In the genomic region with DNA sequence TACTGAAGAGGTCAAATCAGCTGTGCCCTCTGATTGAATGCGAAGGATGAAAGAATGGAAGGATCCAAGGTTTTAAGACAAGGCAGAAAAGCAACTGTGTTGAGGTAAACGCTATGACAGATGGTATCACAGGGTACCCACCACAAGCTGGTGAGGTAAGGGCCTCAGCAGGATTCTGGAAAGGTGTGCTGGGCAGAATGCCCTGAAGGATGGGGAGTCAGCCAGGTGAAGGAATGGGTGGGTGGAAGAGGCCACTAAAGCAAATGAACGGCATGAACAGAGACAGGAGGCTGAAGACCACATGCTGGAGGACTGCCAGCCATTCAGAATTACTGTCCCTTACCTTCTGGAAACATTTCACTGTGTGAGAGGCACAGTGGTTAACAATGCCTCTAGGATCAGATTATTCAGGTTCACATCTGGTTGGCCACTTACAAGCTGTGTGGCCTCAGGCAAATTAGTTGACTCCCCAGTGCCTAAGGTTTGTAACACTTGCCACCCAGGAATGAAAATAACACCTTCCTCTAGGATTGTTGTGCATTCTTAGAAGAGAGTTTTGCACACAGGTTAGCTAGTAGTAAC, we compare ENCODE assay signal across 10 cellular contexts. TPM values are rescaled to one million over a fixed set of nuclear protein-coding genes. Genes with fewer than 3 reads are reported as not detected.
DNase-seq lines count a peak whose midpoint lies in the region; ATAC-seq and TF ChIP-seq lines count a peak whose summit lies in the region.
"Had no signal": no experiment of that assay in that cellular context is flagged by ENCODE, and none has a peak within 500 bp of the region (broad histone marks: within the 10 kb centered on the region; RNA-seq: fewer than 3 reads in every experiment).

No MANE protein-coding gene starts in this region.

- peaks cover 12% of the 10 kb centered on the region for H3K36me3 Mint-ChIP-seq in CD4-positive, CD25-positive, alpha-beta regulatory T cell
- peaks cover 0 to 3% of the 10 kb centered on the region in 2 donors for H3K36me3 Mint-ChIP-seq in activated naive CD4-positive, alpha-beta T cell treated with anti-CD3 and anti-CD28 coated beads, Interleukin-2, amount 50 U/mL, for 72 hours

- H3K4me3 Mint-ChIP-seq in CD4-positive, CD25-positive, alpha-beta regulatory T cell: peak overlapping the region in 3 of 4 donors; percentile 79 to 92 (median 81)

- H3K36me3 ChIP-seq in CD4-positive, CD25-positive, alpha-beta regulatory T cell (ENCODE audit: control insufficient read depth, insufficient read depth, low read length): peaks cover 4% of the 10 kb centered on the region
- no peaks in the 10 kb centered on the region for H3K36me3 ChIP-seq in mucosa of descending colon (ENCODE audit: low read depth)
- H3K36me3 ChIP-seq: heart right ventricle, sigmoid colon had no signal

- no peaks in the 10 kb centered on the region for H3K27me3 ChIP-seq in CD4-positive, CD25-positive, alpha-beta regulatory T cell (ENCODE audit: control insufficient read depth, insufficient read depth, low read length)
- H3K27me3 ChIP-seq: heart right ventricle, sigmoid colon had no signal

- H3K27me3 Mint-ChIP-seq in CD4-positive, CD25-positive, alpha-beta regulatory T cell: no peaks in the 10 kb centered on the region

- H3K4me1 ChIP-seq in CD4-positive, CD25-positive, alpha-beta regulatory T cell (ENCODE audit: control insufficient read depth, insufficient read depth, low read length, poor library complexity, severe bottlenecking): peaks cover 76% of the 10 kb centered on the region
- H3K4me1 ChIP-seq in mucosa of descending colon (ENCODE audit: low read depth): peaks cover 21% of the 10 kb centered on the region
- H3K4me1 ChIP-seq: sigmoid colon had no signal

- ATAC-seq in CD4-positive, CD25-positive, alpha-beta regulatory T cell (ENCODE audit: low read depth in 2 of 2): no peak
- peak; percentile 29 to 41 for ATAC-seq in activated naive CD4-positive, alpha-beta T cell treated with anti-CD3 and anti-CD28 coated beads, Interleukin-2, amount 50 U/mL, for 72 hours
- ATAC-seq in mucosa of descending colon (peak; percentile 2), HG03378 (IDR thresholded peaks at IDR 0.05; ENCODE audit: unreplicated experiment) (no peak)

- TF ChIP-seq CTCF in mucosa of descending colon (IDR thresholded peaks at IDR 0.05): no peak

- no peak for DNase-seq in CD4-positive, CD25-positive, alpha-beta regulatory T cell
- DNase-seq in ELF-1 (ENCODE audit: low read depth, low spot score) (peak; percentile 16), mucosa of descending colon (no peak), SHP77 (lab: John Stamatoyannopoulos, UW) (no peak)
- DNase-seq in activated naive CD4-positive, alpha-beta T cell treated with anti-CD3 and anti-CD28 coated beads, Interleukin-2, amount 50 U/mL, for 72 hours (ENCODE audit: low spot score in 2 of 2): no peak
- DNase-seq in activated effector memory CD4-positive, alpha-beta T cell treated with Interleukin-2 at 50 U/mL for 16 hours: no peak
- DNase-seq: heart right ventricle, sigmoid colon, SK-N-SH had no signal

- intact Hi-C loops in mucosa of descending colon (cut with DNase I, micrococcal nuclease): no loop called here

- peaks cover 0 to 2% (median 0%) of the 10 kb centered on the region in 7 donors for H3K9me3 Mint-ChIP-seq in CD4-positive, CD25-positive, alpha-beta regulatory T cell
- H3K9me3 Mint-ChIP-seq in activated naive CD4-positive, alpha-beta T cell treated with anti-CD3 and anti-CD28 coated beads, Interleukin-2, amount 50 U/mL, for 72 hours: no peaks in the 10 kb centered on the region

- peak overlapping the region; percentile 75 for H3K4me3 ChIP-seq in CD4-positive, CD25-positive, alpha-beta regulatory T cell (ENCODE audit: low read depth, low read length)
- no peak overlapping the region for H3K4me3 ChIP-seq in mucosa of descending colon
- H3K4me3 ChIP-seq: heart right ventricle, sigmoid colon had no signal

- H3K27ac ChIP-seq in CD4-positive, CD25-positive, alpha-beta regulatory T cell (ENCODE audit: insufficient read depth, low read length, poor library complexity, severe bottlenecking): peak overlapping the region; percentile 94
- H3K27ac ChIP-seq: sigmoid colon had no signal

- H3K4me1 Mint-ChIP-seq in CD4-positive, CD25-positive, alpha-beta regulatory T cell: peaks cover 37 to 76% (median 66%) of the 10 kb centered on the region in 4 donors

- H3K9me3 ChIP-seq in CD4-positive, CD25-positive, alpha-beta regulatory T cell (ENCODE audit: control insufficient read depth in 2 of 2, low read length in 2 of 2): no peaks in the 10 kb centered on the region
- no peaks in the 10 kb centered on the region for H3K9me3 ChIP-seq in mucosa of descending colon
- H3K9me3 ChIP-seq: heart right ventricle, sigmoid colon, SK-N-SH had no signal

- H3K27ac Mint-ChIP-seq in CD4-positive, CD25-positive, alpha-beta regulatory T cell: peak overlapping the region; percentile 83 to 97 (median 95)
- H3K27ac Mint-ChIP-seq in activated naive CD4-positive, alpha-beta T cell treated with anti-CD3 and anti-CD28 coated beads, Interleukin-2, amount 50 U/mL, for 72 hours: peak overlapping the region; percentile 53 to 69

RNA-seq across cellular contexts. Expression of gene GPRIN3, which starts 23.5 kb away (rescaled TPM):
- total RNA-seq in CD4-positive, CD25-positive, alpha-beta regulatory T cell: 78.9 TPM
- 10 to 100 TPM; 11.7 to 13.4 (median 12.6) TPM for polyA plus RNA-seq in CD4-positive, CD25-positive, alpha-beta regulatory T cell
- 10 to 100 TPM; 12.4 to 26.1 TPM for total RNA-seq in activated naive CD4-positive, alpha-beta T cell treated with anti-CD3 and anti-CD28 coated beads, Interleukin-2, amount 50 U/mL, for 72 hours
- 10 to 100 TPM in 2 of 3 donors, 1 to 10 TPM in 1; 6.0 to 23.8 (median 23.7) TPM for total RNA-seq in mucosa of descending colon
- polyA plus RNA-seq: SK-N-SH had no signal

Comparison
In these comparisons a context has a peak if more than half of its experiments do, and no peak if none do; other contexts are left out.
1. ATAC-seq: peak in activated naive CD4-positive, alpha-beta T cell treated with anti-CD3 and anti-CD28 coated beads, Interleukin-2, amount 50 U/mL, for 72 hours (2 of 2) and mucosa of descending colon (single experiment); none in CD4-positive, CD25-positive, alpha-beta regulatory T cell (0 of 2) and HG03378 (single experiment).